In genomic region chr10:70331160-70331485, GRCh38 we compare ENCODE assay signal across 1 cellular context.
TF ChIP-seq lines count a peak whose summit lies in the region.

No MANE protein-coding gene starts in this region.

TF ChIP-seq in HCT116, 20 proteins besides CTCF, POLR2A, EP300 and RAD21:
- TF ChIP-seq REST (IDR thresholded peaks at IDR 0.05; ENCODE audit: low read depth) (no peak), YY1 (IDR thresholded peaks at IDR 0.05; ENCODE audit: extremely low read depth, insufficient replicate concordance, low read depth, low read length) (no peak), ELF1 (IDR thresholded peaks at IDR 0.05; ENCODE audit: borderline replicate concordance, low read depth) (no peak), CEBPB (IDR thresholded peaks at IDR 0.05; ENCODE audit: low read depth) (no peak), EGR1 (IDR thresholded peaks at IDR 0.05; ENCODE audit: low read depth) (no peak), TCF7L2 (IDR thresholded peaks at IDR 0.05; ENCODE audit: borderline replicate concordance, extremely low read depth, insufficient read depth, insufficient read length) (no peak), SRF (IDR thresholded peaks at IDR 0.05; ENCODE audit: low read depth) (no peak), MAX (IDR thresholded peaks at IDR 0.05) (no peak), EZH2phosphoT487 (IDR thresholded peaks at IDR 0.05; ENCODE audit: borderline replicate concordance) (no peak), SIN3A (IDR thresholded peaks at IDR 0.05; ENCODE audit: low read depth) (no peak), JUND (IDR thresholded peaks at IDR 0.05) (no peak), FOSL1 (IDR thresholded peaks at IDR 0.05; ENCODE audit: low read depth) (no peak), CBX3 (IDR thresholded peaks at IDR 0.05; ENCODE audit: low read depth) (no peak)
- TF ChIP-seq, protein P1, sequence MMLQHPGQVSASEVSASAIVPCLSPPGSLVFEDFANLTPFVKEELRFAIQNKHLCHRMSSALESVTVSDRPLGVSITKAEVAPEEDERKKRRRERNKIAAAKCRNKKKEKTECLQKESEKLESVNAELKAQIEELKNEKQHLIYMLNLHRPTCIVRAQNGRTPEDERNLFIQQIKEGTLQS (IDR thresholded peaks at IDR 0.05), result no peak
